In genomic region chr13:100129605-100130004, GRCh38 we compare ENCODE assay signal across 9 cellular contexts. TPM values are rescaled to one million over a fixed set of nuclear protein-coding genes. Genes with fewer than 3 reads are reported as not detected.
DNase-seq lines count a peak whose midpoint lies in the region; ATAC-seq, FAIRE-seq and TF ChIP-seq lines count a peak whose summit lies in the region.
"Had no signal": no experiment of that assay in that cellular context is flagged by ENCODE, and none has a peak within 500 bp of the region (broad histone marks: within the 10 kb centered on the region; RNA-seq: fewer than 3 reads in every experiment).

No MANE protein-coding gene starts in this region.

- H3K4me2 ChIP-seq in endothelial cell of umbilical vein (ENCODE audit: insufficient read depth, low read length), result no peak overlapping the region

- POLR2A ChIA-PET in endothelial cell of umbilical vein (lab: Charles Lee), result no interaction called here
- POLR2A ChIA-PET in CD8-positive, alpha-beta T cell (lab: Charles Lee), result no interaction called here

- CTCF ChIA-PET in endothelial cell of umbilical vein (lab: Charles Lee), result interaction anchor here (0.7 kb wide), 1 partner anchor 182 kb away, joined by 3 read pairs; no protein-coding TSS in a partner anchor
- CTCF ChIA-PET in CD8-positive, alpha-beta T cell (lab: Charles Lee), result no interaction called here

- H2AFZ ChIP-seq in endothelial cell of umbilical vein (ENCODE audit: low read depth, low read length), result no peak overlapping the region

- dilution Hi-C loops in endothelial cell of umbilical vein (cut with MboI; ENCODE audit: extremely low pct_ligation_motif_present, low sequenced_read_pairs), result no loop called here

- H3K9me3 ChIP-seq in endothelial cell of umbilical vein (replicated peaks; ENCODE audit: control insufficient read depth, insufficient read depth, low read length) (no peaks in the 10 kb centered on the region), ascending aorta (no peaks in the 10 kb centered on the region)
- H3K9me3 ChIP-seq in CD8-positive, alpha-beta T cell (ENCODE audit: low read length), result no peaks in the 10 kb centered on the region

- H3K4me1 ChIP-seq in endothelial cell of umbilical vein (ENCODE audit: control insufficient read depth, extremely low read depth, insufficient read depth, low read length) (peaks cover 20% of the 10 kb centered on the region), ascending aorta (no peaks in the 10 kb centered on the region)
- H3K4me1 ChIP-seq in CD8-positive, alpha-beta T cell (ENCODE audit: insufficient read depth, low read length), result peaks cover 9% of the 10 kb centered on the region

- H3K4me3 Mint-ChIP-seq in CD8-positive, alpha-beta T cell, result no peak overlapping the region
- H3K4me3 Mint-ChIP-seq in activated T-cell treated with anti-CD3 and anti-CD28 coated beads, Interleukin-2, amount 50 U/mL, for 24 hours, result no peak overlapping the region

- H4K20me1 ChIP-seq in endothelial cell of umbilical vein (replicated peaks; ENCODE audit: control insufficient read depth, extremely low read depth, insufficient read depth, low read length), result no peaks in the 10 kb centered on the region

- no peak for TF ChIP-seq POLR2A in endothelial cell of umbilical vein (IDR thresholded peaks at IDR 0.05; ENCODE audit: low read depth, low read length)

- no peak overlapping the region for H3K27ac Mint-ChIP-seq in CD8-positive, alpha-beta T cell
- H3K27ac Mint-ChIP-seq in activated T-cell treated with anti-CD3 and anti-CD28 coated beads, Interleukin-2, amount 50 U/mL, for 24 hours, result no peak overlapping the region

- peaks cover 8% of the 10 kb centered on the region for H3K36me3 Mint-ChIP-seq in CD8-positive, alpha-beta T cell
- H3K36me3 Mint-ChIP-seq in activated T-cell treated with anti-CD3 and anti-CD28 coated beads, Interleukin-2, amount 50 U/mL, for 24 hours (ENCODE audit: low read depth), result no peaks in the 10 kb centered on the region

- no peaks in the 10 kb centered on the region for H3K9me3 Mint-ChIP-seq in CD8-positive, alpha-beta T cell
- H3K9me3 Mint-ChIP-seq in activated T-cell treated with anti-CD3 and anti-CD28 coated beads, Interleukin-2, amount 50 U/mL, for 24 hours, result no peaks in the 10 kb centered on the region

- ATAC-seq in GM21367 (IDR thresholded peaks at IDR 0.05; ENCODE audit: unreplicated experiment), result peak; percentile 93
- peak; percentile 78 for ATAC-seq in HG03469 (IDR thresholded peaks at IDR 0.05; ENCODE audit: unreplicated experiment)
- no peak for ATAC-seq in CD8-positive, alpha-beta T cell

- no peaks in the 10 kb centered on the region for H3K9me1 ChIP-seq in endothelial cell of umbilical vein (replicated peaks; ENCODE audit: control insufficient read depth, extremely low read depth, insufficient read depth, low read length)

- H3K27ac ChIP-seq in endothelial cell of umbilical vein (ENCODE audit: insufficient read depth, low read depth, low read length) (peak overlapping the region; percentile 2), ascending aorta (no peak overlapping the region)
- H3K27ac ChIP-seq in CD8-positive, alpha-beta T cell (ENCODE audit: low read depth, low read length), result no peak overlapping the region

- H3K9ac ChIP-seq in endothelial cell of umbilical vein (replicated peaks; ENCODE audit: extremely low read depth, insufficient read depth, low read length), result no peak overlapping the region

- intact Hi-C loops in endothelial cell of umbilical vein (cut with micrococcal nuclease), result no loop called here
- intact Hi-C loops in CD8-positive, alpha-beta T cell (cut with DNase I, micrococcal nuclease), result no loop called here
- intact Hi-C loops in ascending aorta (cut with DNase I), result no loop called here

- H3K4me3 ChIP-seq in endothelial cell of umbilical vein (replicated peaks in 1 of 3; ENCODE audit: insufficient read depth in 1 of 3, low read depth in 1 of 3, low read length in 3 of 3), result no peak overlapping the region
- H3K4me3 ChIP-seq in CD8-positive, alpha-beta T cell (ENCODE audit: low read depth, low read length), result no peak overlapping the region
- H3K4me3 ChIP-seq in ascending aorta, result no peak overlapping the region

- H3K27me3 ChIP-seq in endothelial cell of umbilical vein (ENCODE audit: control insufficient read depth in 2 of 2, insufficient read depth in 2 of 2, low read length in 2 of 2), result no peaks in the 10 kb centered on the region
- no peaks in the 10 kb centered on the region for H3K27me3 ChIP-seq in CD8-positive, alpha-beta T cell (ENCODE audit: insufficient read depth, low read length)
- H3K27me3 ChIP-seq in ascending aorta, result no peaks in the 10 kb centered on the region

- no peak for TF ChIP-seq CTCF in endothelial cell of umbilical vein (IDR thresholded peaks at IDR 0.05; ENCODE audit: extremely low read depth in 1 of 2, insufficient read depth in 1 of 2, low read depth in 1 of 2, low read length in 2 of 2)
- no peak for TF ChIP-seq CTCF in CD8-positive, alpha-beta T cell (IDR thresholded peaks at IDR 0.05)
- no peak for TF ChIP-seq CTCF in ascending aorta (IDR thresholded peaks at IDR 0.05)

- DNase-seq in GDM1 (lab: John Stamatoyannopoulos, UW) (peak; percentile 34), endothelial cell of umbilical vein (ENCODE audit: low read depth, low spot score) (peak; percentile 27), ascending aorta (ENCODE audit: low spot score in 2 of 2) (no peak)
- DNase-seq in CD8-positive, alpha-beta T cell, result no peak
- no peak for DNase-seq in activated T-cell treated with anti-CD3 and anti-CD28 coated beads, Interleukin-2, amount 50 U/mL, for 24 hours
- no peak for DNase-seq in stimulated activated CD4-positive, alpha-beta T cell treated with anti-CD3 and anti-CD28 coated beads, Interleukin-2, amount 100 ng/mL, for 48 hours
- DNase-seq: activated CD4-positive, CD25-positive, alpha-beta regulatory T cell had no signal

- BruUV-seq in endothelial cell of umbilical vein (replicated peaks; lab: Mats Ljungman, UMichigan), result no TSS peak

- H3K79me2 ChIP-seq in endothelial cell of umbilical vein (ENCODE audit: control insufficient read depth, insufficient read depth, low read length), result no peaks in the 10 kb centered on the region

- peaks cover 14% of the 10 kb centered on the region for H3K4me1 Mint-ChIP-seq in CD8-positive, alpha-beta T cell (ENCODE audit: low read depth)
- peaks cover 28% of the 10 kb centered on the region for H3K4me1 Mint-ChIP-seq in activated T-cell treated with anti-CD3 and anti-CD28 coated beads, Interleukin-2, amount 50 U/mL, for 24 hours (ENCODE audit: low read depth)

- H3K36me3 ChIP-seq in endothelial cell of umbilical vein (ENCODE audit: control insufficient read depth in 2 of 2, extremely low read depth in 1 of 2, insufficient read depth in 2 of 2, low read length in 2 of 2) (peaks cover 0 to 2% of the 10 kb centered on the region in 2 experiments), ascending aorta (no peaks in the 10 kb centered on the region)
- no peaks in the 10 kb centered on the region for H3K36me3 ChIP-seq in CD8-positive, alpha-beta T cell (ENCODE audit: insufficient read depth, low read length)

- no peaks in the 10 kb centered on the region for H3K27me3 Mint-ChIP-seq in CD8-positive, alpha-beta T cell (ENCODE audit: low read depth)
- no peaks in the 10 kb centered on the region for H3K27me3 Mint-ChIP-seq in activated T-cell treated with anti-CD3 and anti-CD28 coated beads, Interleukin-2, amount 50 U/mL, for 24 hours

- no peak for FAIRE-seq in endothelial cell of umbilical vein (lab: Jason Lieb, UNC)

TF ChIP-seq in endothelial cell of umbilical vein, 7 proteins besides CTCF, POLR2A, EP300 and RAD21:
- TF ChIP-seq EZH2 (IDR thresholded peaks at IDR 0.05; ENCODE audit: borderline replicate concordance, low read depth, low read length, severe bottlenecking), result no peak
- no peak for TF ChIP-seq MYC (IDR thresholded peaks at IDR 0.05; ENCODE audit: low read depth, low read length)
- TF ChIP-seq, protein P1, sequence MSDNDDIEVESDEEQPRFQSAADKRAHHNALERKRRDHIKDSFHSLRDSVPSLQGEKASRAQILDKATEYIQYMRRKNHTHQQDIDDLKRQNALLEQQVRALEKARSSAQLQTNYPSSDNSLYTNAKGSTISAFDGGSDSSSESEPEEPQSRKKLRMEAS (IDR thresholded peaks at IDR 0.05; ENCODE audit: insufficient read depth, insufficient read length), result no peak
- TF ChIP-seq FOS (IDR thresholded peaks at IDR 0.05; ENCODE audit: borderline replicate concordance, insufficient read depth, low read length), result no peak
- no peak for TF ChIP-seq POLR2AphosphoS5 (IDR thresholded peaks at IDR 0.05; ENCODE audit: insufficient read depth, low read depth, low read length)
- TF ChIP-seq JUN (IDR thresholded peaks at IDR 0.05; ENCODE audit: borderline replicate concordance, insufficient read depth, insufficient read length, low read depth), result no peak
- no peak for TF ChIP-seq GATA2 (IDR thresholded peaks at IDR 0.05; ENCODE audit: insufficient read depth, insufficient read length, low read depth, low read length)

RNA-seq across cellular contexts. Expression of gene PCCA, which starts 40.7 kb away (rescaled TPM):
- total RNA-seq in endothelial cell of umbilical vein (19.8 and 20.2 TPM in 2 replicates), ascending aorta (3.6 TPM)
- 5.1 and 5.7 TPM in 2 replicates for polyA plus RNA-seq in endothelial cell of umbilical vein
- polyA plus RNA-seq in endothelial cell of umbilical vein (2011; cell fraction: cytosol; rRNA removed), result 6.2 and 7.5 TPM in 2 replicates
- polyA plus RNA-seq in endothelial cell of umbilical vein (2011; cell fraction: nucleus; rRNA removed), result 17.1 and 23.7 TPM in 2 replicates
- 16.4 and 18.1 TPM in 2 replicates for polyA plus RNA-seq in endothelial cell of umbilical vein (2012)
- polyA minus RNA-seq in endothelial cell of umbilical vein, result 16.6 and 30.2 TPM in 2 replicates
- 6.2 TPM for polyA minus RNA-seq in endothelial cell of umbilical vein (2011; cell fraction: cytosol; rRNA and poly(A)+ RNA removed)
- polyA minus RNA-seq in endothelial cell of umbilical vein (2011; cell fraction: nucleus; rRNA and poly(A)+ RNA removed), result 44.4 and 67.0 TPM in 2 replicates
- 1 to 10 TPM; 6.2 to 7.5 TPM for total RNA-seq in CD8-positive, alpha-beta T cell

Comparison
In these comparisons a context has a peak if more than half of its experiments do, and no peak if none do; other contexts are left out.
1. DNase-seq: peak in GDM1 (single experiment) and endothelial cell of umbilical vein (single experiment); none in CD8-positive, alpha-beta T cell (0 of 7), activated T-cell treated with anti-CD3 and anti-CD28 coated beads, Interleukin-2, amount 50 U/mL, for 24 hours (single experiment), stimulated activated CD4-positive, alpha-beta T cell treated with anti-CD3 and anti-CD28 coated beads, Interleukin-2, amount 100 ng/mL, for 48 hours (0 of 2) and ascending aorta (0 of 2).